8 cellular contexts compared by ENCODE assay signal in genomic region chrX:119235872-119236598, GRCh38. TPM values are rescaled to one million over a fixed set of nuclear protein-coding genes. Genes with fewer than 3 reads are reported as not detected.
DNase-seq lines count a peak whose midpoint lies in the region; TF ChIP-seq lines count a peak whose summit lies in the region.

TSS of gene PGRMC1 (plus strand) at chrX:119236285. CDS start at chrX:119236364, 79 bp downstream.

- TF ChIP-seq POLR2A in suprapubic skin (IDR thresholded peaks at IDR 0.05), result peak in 1 of 2 donors; percentile 63

- H3K36me3 ChIP-seq in SK-N-MC (ENCODE audit: insufficient read depth, low read length) (peaks cover 14% of the 10 kb centered on the region), suprapubic skin (no peaks in the 10 kb centered on the region)

- H3K36me3 Mint-ChIP-seq in activated naive CD4-positive, alpha-beta T cell treated with anti-CD3 and anti-CD28 coated beads, Interleukin-2, amount 10 ng/mL, durations not matched to agents 7 days and 5 days, result peaks cover 24% of the 10 kb centered on the region

- TF ChIP-seq CTCF in LNCaP clone FGC (IDR thresholded peaks at IDR 0.05; ENCODE audit: control insufficient read depth, extremely low read depth, insufficient read depth) (no peak), suprapubic skin (IDR thresholded peaks at IDR 0.05) (no peak)

- no peak for TF ChIP-seq EP300 in suprapubic skin (IDR thresholded peaks at IDR 0.05)

- H3K27ac Mint-ChIP-seq in activated naive CD4-positive, alpha-beta T cell treated with anti-CD3 and anti-CD28 coated beads, Interleukin-2, amount 10 ng/mL, durations not matched to agents 7 days and 5 days, result peak within 1 kb of the TSS; percentile 87

- peak within 1 kb of the TSS; percentile 90 for H3K27ac ChIP-seq in SK-N-MC
- H3K27ac ChIP-seq in suprapubic skin, result peak within 1 kb of the TSS; percentile 90

- H3K4me3 Mint-ChIP-seq in activated naive CD4-positive, alpha-beta T cell treated with anti-CD3 and anti-CD28 coated beads, Interleukin-2, amount 10 ng/mL, durations not matched to agents 7 days and 5 days, result peak within 1 kb of the TSS; percentile 78

- DNase-seq in ELR (ENCODE audit: low read depth), result peak; percentile 77
- DNase-seq in GOT3 (lab: John Stamatoyannopoulos, UW), result peak; percentile 50
- no peak for DNase-seq in LNCaP clone FGC (ENCODE audit: low read depth)
- no peak for DNase-seq in SK-N-MC (ENCODE audit: low read depth, low spot score)
- DNase-seq in activated naive CD4-positive, alpha-beta T cell treated with anti-CD3 and anti-CD28 coated beads, Interleukin-2, amount 10 ng/mL, durations not matched to agents 7 days and 5 days, result peak; percentile 86
- peak; percentile 83 for DNase-seq in globus pallidus (ENCODE audit: low spot score)
- peak; percentile 65 for DNase-seq in occipital lobe (lab: John Stamatoyannopoulos, UW)
- DNase-seq in suprapubic skin (ENCODE audit: low spot score in 2 of 2), result peak; percentile 88 to 90

- H3K4me1 ChIP-seq in suprapubic skin, result peaks cover 22% of the 10 kb centered on the region

- H3K4me1 Mint-ChIP-seq in activated naive CD4-positive, alpha-beta T cell treated with anti-CD3 and anti-CD28 coated beads, Interleukin-2, amount 10 ng/mL, durations not matched to agents 7 days and 5 days, result peaks cover 40% of the 10 kb centered on the region

- H3K27me3 ChIP-seq in suprapubic skin, result no peaks in the 10 kb centered on the region

- WGBS in suprapubic skin, result 55% methylated on average over 42 of the region's 77 CpGs

- H3K9me3 ChIP-seq in SK-N-MC (ENCODE audit: low read depth, low read length) (no peaks in the 10 kb centered on the region), suprapubic skin (no peaks in the 10 kb centered on the region)

- peak within 1 kb of the TSS; percentile 81 for H3K9ac ChIP-seq in SK-N-MC (ENCODE audit: insufficient read length)

- peak within 1 kb of the TSS; percentile 76 for H3K4me3 ChIP-seq in LNCaP clone FGC (ENCODE audit: low read depth, low read length)
- H3K4me3 ChIP-seq in SK-N-MC, result peak within 1 kb of the TSS; percentile 87
- peak within 1 kb of the TSS; percentile 81 for H3K4me3 ChIP-seq in suprapubic skin

- peaks cover 23% of the 10 kb centered on the region for H3K27me3 Mint-ChIP-seq in activated naive CD4-positive, alpha-beta T cell treated with anti-CD3 and anti-CD28 coated beads, Interleukin-2, amount 10 ng/mL, durations not matched to agents 7 days and 5 days

- CTCF ChIA-PET in activated naive CD4-positive, alpha-beta T cell treated with anti-CD3 and anti-CD28 coated beads, Interleukin-2, amount 10 ng/mL, durations not matched to agents 7 days and 5 days (lab: Charles Lee), result no interaction called here

- no peaks in the 10 kb centered on the region for H3K9me3 Mint-ChIP-seq in activated naive CD4-positive, alpha-beta T cell treated with anti-CD3 and anti-CD28 coated beads, Interleukin-2, amount 10 ng/mL, durations not matched to agents 7 days and 5 days

RNA-seq across cellular contexts. Expression of gene PGRMC1, which starts in this region (rescaled TPM):
- 151 TPM for total RNA-seq in occipital lobe
- total RNA-seq in suprapubic skin, result 10 to 100 TPM; 56.8 to 92.7 (median 77.2) TPM

Comparison
In these comparisons a context has a peak if more than half of its experiments do, and no peak if none do; other contexts are left out.
1. DNase-seq: peak in ELR (single experiment), GOT3 (single experiment), activated naive CD4-positive, alpha-beta T cell treated with anti-CD3 and anti-CD28 coated beads, Interleukin-2, amount 10 ng/mL, durations not matched to agents 7 days and 5 days (single experiment), globus pallidus (single experiment), occipital lobe (single experiment) and suprapubic skin (2 of 2); none in LNCaP clone FGC (single experiment) and SK-N-MC (single experiment).
2. Peak in every context shown above with its lines, with median percentiles within 50 percentile points of each other: H3K4me3 ChIP-seq.